In the genomic region with DNA sequence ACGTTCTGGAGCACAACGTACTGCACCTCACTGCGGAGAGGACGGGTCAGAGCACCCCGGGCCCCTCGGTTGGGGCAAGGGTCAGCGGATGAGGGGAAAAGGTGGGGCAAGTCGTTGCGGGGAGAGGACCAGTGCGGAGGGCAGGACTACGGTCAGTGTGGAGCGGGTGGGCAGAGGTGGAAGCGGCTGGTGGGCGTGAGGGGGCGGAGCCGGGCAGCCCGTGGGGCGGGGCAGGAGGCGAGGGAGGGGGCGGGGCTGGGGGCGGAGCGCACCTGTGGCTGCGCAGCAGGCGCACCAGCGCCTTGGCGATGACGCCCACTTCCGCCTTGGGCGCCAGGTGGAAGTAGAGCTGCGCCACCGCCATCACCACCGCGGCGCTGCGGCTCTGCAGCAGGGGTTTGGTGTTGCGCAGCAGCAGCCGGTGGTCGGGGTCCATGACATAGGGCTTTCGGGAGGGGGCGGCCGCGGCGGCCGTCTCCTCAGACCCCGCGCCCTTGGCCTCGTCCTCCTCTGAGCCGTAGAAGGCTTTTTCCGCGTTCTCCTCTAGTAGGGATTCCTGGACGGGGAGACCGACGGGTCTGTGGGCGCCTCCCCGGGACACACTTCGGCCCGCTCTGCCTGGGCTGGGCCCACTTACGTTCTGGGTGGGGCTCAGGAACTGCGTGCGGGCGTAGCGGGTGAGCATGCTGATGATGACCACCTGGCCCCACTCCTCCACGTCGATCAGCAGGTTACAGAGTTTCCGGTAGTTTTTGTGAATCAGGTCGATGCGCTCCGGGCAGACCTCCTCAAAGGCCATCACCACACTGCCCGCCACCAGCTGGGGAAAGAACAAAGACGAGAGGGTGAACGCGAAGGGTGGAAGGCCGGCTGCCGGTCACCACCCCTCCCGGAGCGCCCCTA, we compare ENCODE assay signal across 1 cellular context.
TF ChIP-seq lines count a peak whose summit lies in the region.

No MANE protein-coding gene starts in this region.

TF ChIP-seq in K562, 482 proteins besides CTCF, POLR2A, EP300 and RAD21 (continued from another document and continues in another):
- TF ChIP-seq STAT6 (CRISPR knock-in tag; IDR thresholded peaks at IDR 0.05), result 0 out of 2 replicates have a peak, but pooled peaks have one; percentile 59
- no peak for TF ChIP-seq PURB (CRISPR knock-in tag; IDR thresholded peaks at IDR 0.05; ENCODE audit: low read depth)
- TF ChIP-seq, protein P1, sequence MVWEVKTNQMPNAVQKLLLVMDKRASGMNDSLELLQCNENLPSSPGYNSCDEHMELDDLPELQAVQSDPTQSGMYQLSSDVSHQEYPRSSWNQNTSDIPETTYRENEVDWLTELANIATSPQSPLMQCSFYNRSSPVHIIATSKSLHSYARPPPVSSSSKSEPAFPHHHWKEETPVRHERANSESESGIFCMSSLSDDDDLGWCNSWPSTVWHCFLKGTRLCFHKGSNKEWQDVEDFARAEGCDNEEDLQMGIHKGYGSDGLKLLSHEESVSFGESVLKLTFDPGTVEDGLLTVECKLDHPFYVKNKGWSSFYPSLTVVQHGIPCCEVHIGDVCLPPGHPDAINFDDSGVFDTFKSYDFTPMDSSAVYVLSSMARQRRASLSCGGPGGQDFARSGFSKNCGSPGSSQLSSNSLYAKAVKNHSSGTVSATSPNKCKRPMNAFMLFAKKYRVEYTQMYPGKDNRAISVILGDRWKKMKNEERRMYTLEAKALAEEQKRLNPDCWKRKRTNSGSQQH (CRISPR knock-in tag; IDR thresholded peaks at IDR 0.05), result 0 out of 2 replicates have a peak, but pooled peaks have one; percentile 20
- peak; percentile 76 for TF ChIP-seq ZFX (CRISPR knock-in tag; IDR thresholded peaks at IDR 0.05)
- 0 out of 2 replicates have a peak, but pooled peaks have one; percentile 49 for TF ChIP-seq SMARCE1 (IDR thresholded peaks at IDR 0.05)
- peak; percentile 95 for TF ChIP-seq ELF1 (tag; IDR thresholded peaks at IDR 0.05)
- TF ChIP-seq DPF2 (IDR thresholded peaks at IDR 0.05), result 0 out of 2 replicates have a peak, but pooled peaks have one; percentile 5
- no peak for TF ChIP-seq HMBOX1 (IDR thresholded peaks at IDR 0.05)
- TF ChIP-seq EHMT2 (IDR thresholded peaks at IDR 0.05), result peak; percentile 12; the same call in 1 of the 2 replicates
- peak; percentile 88 for TF ChIP-seq EGR1 (conservative IDR thresholded peaks at IDR 0.05)
- no peak for TF ChIP-seq CUX1 (CRISPR knock-in tag; IDR thresholded peaks at IDR 0.05)
- peak; percentile 86 for TF ChIP-seq CTBP1 (IDR thresholded peaks at IDR 0.05; ENCODE audit: borderline replicate concordance)
- TF ChIP-seq PML (IDR thresholded peaks at IDR 0.05; ENCODE audit: low read length), result peak; percentile 63; the same call in 1 of the 2 replicates
- peak; percentile 21 to 61; a peak in 2 of 4 replicates for TF ChIP-seq NONO (IDR thresholded peaks at IDR 0.05; ENCODE audit: low read depth in 2 of 2, low read length in 1 of 2)
- no peak for TF ChIP-seq FOXP1 (CRISPR knock-in tag; IDR thresholded peaks at IDR 0.05)
- 0 out of 2 replicates have a peak, but pooled peaks have one; percentile 51 for TF ChIP-seq KDM2B (CRISPR knock-in tag; IDR thresholded peaks at IDR 0.05)
- TF ChIP-seq CEBPG (CRISPR knock-in tag; IDR thresholded peaks at IDR 0.05), result no peak
- TF ChIP-seq CEBPG (tag; conservative IDR thresholded peaks at IDR 0.05 in 1 of 2, IDR thresholded peaks at IDR 0.05 in 1 of 2), result peak in 1 of 2 experiments; percentile 55; a peak in 1 of 4 replicates
- TF ChIP-seq ZKSCAN1 (IDR thresholded peaks at IDR 0.05; ENCODE audit: low read depth, low read length), result 0 out of 2 replicates have a peak, but pooled peaks have one; percentile 43
- peak; percentile 68; the same call in 1 of the 2 replicates for TF ChIP-seq NFRKB (IDR thresholded peaks at IDR 0.05; ENCODE audit: low read depth)
- peak; percentile 66; the same call in 1 of the 2 replicates for TF ChIP-seq ETS1 (conservative IDR thresholded peaks at IDR 0.05; ENCODE audit: control insufficient read depth, low read depth, low read length)
- TF ChIP-seq ETV5 (CRISPR knock-in tag; IDR thresholded peaks at IDR 0.05; ENCODE audit: low read depth), result peak; percentile 57
- TF ChIP-seq RCOR1 (IDR thresholded peaks at IDR 0.05; ENCODE audit: borderline replicate concordance in 1 of 2, low read depth in 2 of 2, low read length in 2 of 2), result peak in 1 of 2 experiments; percentile 24; a peak in 1 of 4 replicates
- no peak for TF ChIP-seq STAG1 (CRISPR knock-in tag; IDR thresholded peaks at IDR 0.05; ENCODE audit: borderline replicate concordance)
- TF ChIP-seq ZNF174 (CRISPR knock-in tag; IDR thresholded peaks at IDR 0.05), result no peak
- TF ChIP-seq, protein P2, sequence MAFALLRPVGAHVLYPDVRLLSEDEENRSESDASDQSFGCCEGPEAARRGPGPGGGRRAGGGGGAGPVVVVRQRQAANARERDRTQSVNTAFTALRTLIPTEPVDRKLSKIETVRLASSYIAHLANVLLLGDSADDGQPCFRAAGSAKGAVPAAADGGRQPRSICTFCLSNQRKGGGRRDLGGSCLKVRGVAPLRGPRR (CRISPR knock-in tag; IDR thresholded peaks at IDR 0.05), result no peak
- no peak for TF ChIP-seq ZNF507 (tag; conservative IDR thresholded peaks at IDR 0.05)
- TF ChIP-seq, protein P3, sequence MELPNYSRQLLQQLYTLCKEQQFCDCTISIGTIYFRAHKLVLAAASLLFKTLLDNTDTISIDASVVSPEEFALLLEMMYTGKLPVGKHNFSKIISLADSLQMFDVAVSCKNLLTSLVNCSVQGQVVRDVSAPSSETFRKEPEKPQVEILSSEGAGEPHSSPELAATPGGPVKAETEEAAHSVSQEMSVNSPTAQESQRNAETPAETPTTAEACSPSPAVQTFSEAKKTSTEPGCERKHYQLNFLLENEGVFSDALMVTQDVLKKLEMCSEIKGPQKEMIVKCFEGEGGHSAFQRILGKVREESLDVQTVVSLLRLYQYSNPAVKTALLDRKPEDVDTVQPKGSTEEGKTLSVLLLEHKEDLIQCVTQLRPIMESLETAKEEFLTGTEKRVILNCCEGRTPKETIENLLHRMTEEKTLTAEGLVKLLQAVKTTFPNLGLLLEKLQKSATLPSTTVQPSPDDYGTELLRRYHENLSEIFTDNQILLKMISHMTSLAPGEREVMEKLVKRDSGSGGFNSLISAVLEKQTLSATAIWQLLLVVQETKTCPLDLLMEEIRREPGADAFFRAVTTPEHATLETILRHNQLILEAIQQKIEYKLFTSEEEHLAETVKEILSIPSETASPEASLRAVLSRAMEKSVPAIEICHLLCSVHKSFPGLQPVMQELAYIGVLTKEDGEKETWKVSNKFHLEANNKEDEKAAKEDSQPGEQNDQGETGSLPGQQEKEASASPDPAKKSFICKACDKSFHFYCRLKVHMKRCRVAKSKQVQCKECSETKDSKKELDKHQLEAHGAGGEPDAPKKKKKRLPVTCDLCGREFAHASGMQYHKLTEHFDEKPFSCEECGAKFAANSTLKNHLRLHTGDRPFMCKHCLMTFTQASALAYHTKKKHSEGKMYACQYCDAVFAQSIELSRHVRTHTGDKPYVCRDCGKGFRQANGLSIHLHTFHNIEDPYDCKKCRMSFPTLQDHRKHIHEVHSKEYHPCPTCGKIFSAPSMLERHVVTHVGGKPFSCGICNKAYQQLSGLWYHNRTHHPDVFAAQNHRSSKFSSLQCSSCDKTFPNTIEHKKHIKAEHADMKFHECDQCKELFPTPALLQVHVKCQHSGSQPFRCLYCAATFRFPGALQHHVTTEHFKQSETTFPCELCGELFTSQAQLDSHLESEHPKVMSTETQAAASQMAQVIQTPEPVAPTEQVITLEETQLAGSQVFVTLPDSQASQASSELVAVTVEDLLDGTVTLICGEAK (IDR thresholded peaks at IDR 0.05), result peak; percentile 60; the same call in 1 of the 2 replicates
- TF ChIP-seq, protein P3 (CRISPR knock-in tag; IDR thresholded peaks at IDR 0.05), result no peak
- TF ChIP-seq MTA3 (IDR thresholded peaks at IDR 0.05; ENCODE audit: borderline replicate concordance), result peak; percentile 86; the same call in 1 of the 2 replicates
- TF ChIP-seq TRIM28 (IDR thresholded peaks at IDR 0.05), result no peak
- TF ChIP-seq NR4A1 (CRISPR knock-in tag; IDR thresholded peaks at IDR 0.05), result no peak
- TF ChIP-seq NR4A1 (tag; IDR thresholded peaks at IDR 0.05), result 0 out of 2 replicates have a peak, but pooled peaks have one; percentile 25
